9 cellular contexts compared by ENCODE assay signal in genomic region chr9:133238851-133239532, GRCh38. TPM values are rescaled to one million over a fixed set of nuclear protein-coding genes. Genes with fewer than 3 reads are reported as not detected.
A peak's percentile ranks its signal among the peaks of the same experiment; 100 is the strongest.
DNase-seq lines count a peak whose midpoint lies in the region; ATAC-seq and TF ChIP-seq lines count a peak whose summit lies in the region.
"Had no signal": no experiment of that assay in that cellular context is flagged by ENCODE, and none has a peak within 500 bp of the region (broad histone marks: within the 10 kb centered on the region; RNA-seq: fewer than 3 reads in every experiment).

No MANE protein-coding gene starts in this region.

- DNase-seq in GM04504 (ENCODE audit: low read depth) (peak; percentile 17), NOMO-1 treated with DMSO at 0.1 percent for 48 hours (lab: John Stamatoyannopoulos, UW; ENCODE audit: unreplicated experiment) (peak; percentile 37), fibroblast of mammary gland (ENCODE audit: low read depth) (peak; percentile 53)
- peak; percentile 72 for DNase-seq in activated T-cell treated with anti-CD3 and anti-CD28 coated beads, Interleukin-2, amount 50 U/mL, for 24 hours
- peak; percentile 34 to 72 (median 64) for DNase-seq in naive thymus-derived CD4-positive, alpha-beta T cell
- peak; percentile 44 for DNase-seq in stimulated activated naive B cell treated with anti-CD40 and anti-IgM and Interleukin-4, amounts not matched to agents 10 μg/mL and 1 μg/mL and 100 μg/mL, for 72 hours

- no peaks in the 10 kb centered on the region for H3K9me3 ChIP-seq in naive thymus-derived CD4-positive, alpha-beta T cell (ENCODE audit: control insufficient read depth in 2 of 3, low read length in 3 of 3)

- H3K27me3 Mint-ChIP-seq in activated T-cell treated with anti-CD3 and anti-CD28 coated beads, Interleukin-2, amount 50 U/mL, for 24 hours = peaks cover 45% of the 10 kb centered on the region
- H3K27me3 Mint-ChIP-seq in naive thymus-derived CD4-positive, alpha-beta T cell = peaks cover 9 to 26% (median 12%) of the 10 kb centered on the region in 5 donors
- H3K27me3 Mint-ChIP-seq in stimulated activated naive B cell treated with anti-CD40 and anti-IgM and Interleukin-4, amounts not matched to agents 10 μg/mL and 1 μg/mL and 100 μg/mL, for 72 hours = peaks cover 45 to 69% of the 10 kb centered on the region in 2 donors

- H3K27me3 ChIP-seq in naive thymus-derived CD4-positive, alpha-beta T cell (ENCODE audit: control insufficient read depth in 2 of 2, insufficient read depth in 2 of 2, low read length in 2 of 2) = peaks cover 0 to 3% of the 10 kb centered on the region in 2 donors

- H3K4me1 Mint-ChIP-seq in activated T-cell treated with anti-CD3 and anti-CD28 coated beads, Interleukin-2, amount 50 U/mL, for 24 hours (ENCODE audit: low read depth) = peaks cover 9% of the 10 kb centered on the region
- peaks cover 0 to 17% (median 8%) of the 10 kb centered on the region in 7 donors for H3K4me1 Mint-ChIP-seq in naive thymus-derived CD4-positive, alpha-beta T cell
- H3K4me1 Mint-ChIP-seq in stimulated activated naive B cell treated with anti-CD40 and anti-IgM and Interleukin-4, amounts not matched to agents 10 μg/mL and 1 μg/mL and 100 μg/mL, for 72 hours = peaks cover 5 to 17% of the 10 kb centered on the region in 2 donors

- H3K27ac ChIP-seq in naive thymus-derived CD4-positive, alpha-beta T cell (ENCODE audit: low read depth, low read length) = no peak overlapping the region

- CTCF ChIA-PET in naive thymus-derived CD4-positive, alpha-beta T cell (lab: Charles Lee) = interaction anchor here (0.6 to 0.8 kb wide), 5 partner anchors 32 to 545 kb away, joined by 3 to 4 read pairs (median 4); no protein-coding TSS in a partner anchor

- peak overlapping the region; percentile 23 for H3K4me3 ChIP-seq in fibroblast of mammary gland (ENCODE audit: control insufficient read depth, low read depth, low read length)
- H3K4me3 ChIP-seq in naive thymus-derived CD4-positive, alpha-beta T cell (ENCODE audit: low read length) = peak overlapping the region; percentile 41

- no peaks in the 10 kb centered on the region for H3K36me3 Mint-ChIP-seq in activated T-cell treated with anti-CD3 and anti-CD28 coated beads, Interleukin-2, amount 50 U/mL, for 24 hours (ENCODE audit: low read depth)
- no peaks in the 10 kb centered on the region for H3K36me3 Mint-ChIP-seq in naive thymus-derived CD4-positive, alpha-beta T cell
- H3K36me3 Mint-ChIP-seq in stimulated activated naive B cell treated with anti-CD40 and anti-IgM and Interleukin-4, amounts not matched to agents 10 μg/mL and 1 μg/mL and 100 μg/mL, for 72 hours = no peaks in the 10 kb centered on the region

- TF ChIP-seq CTCF in fibroblast of mammary gland (conservative IDR thresholded peaks at IDR 0.05; ENCODE audit: control insufficient read depth, insufficient read depth, low read depth, low read length) = peak; percentile 66

- H3K36me3 ChIP-seq in naive thymus-derived CD4-positive, alpha-beta T cell (ENCODE audit: control insufficient read depth in 2 of 3, insufficient read depth in 3 of 3, low read length in 3 of 3) = no peaks in the 10 kb centered on the region

- intact Hi-C loops in naive thymus-derived CD4-positive, alpha-beta T cell (cut with micrococcal nuclease) = loop anchor here (1.0 to 5.0 kb wide), 4 partner anchors 36 to 248 kb away; partner anchors contain the start of gene ABO (in 1 of the 2)

- H3K27ac Mint-ChIP-seq in activated T-cell treated with anti-CD3 and anti-CD28 coated beads, Interleukin-2, amount 50 U/mL, for 24 hours = no peak overlapping the region
- peak overlapping the region in 1 of 9 donors; percentile 21 for H3K27ac Mint-ChIP-seq in naive thymus-derived CD4-positive, alpha-beta T cell
- H3K27ac Mint-ChIP-seq in stimulated activated naive B cell treated with anti-CD40 and anti-IgM and Interleukin-4, amounts not matched to agents 10 μg/mL and 1 μg/mL and 100 μg/mL, for 72 hours = no peak overlapping the region

- H3K4me3 Mint-ChIP-seq in activated T-cell treated with anti-CD3 and anti-CD28 coated beads, Interleukin-2, amount 50 U/mL, for 24 hours = peak overlapping the region; percentile 51
- H3K4me3 Mint-ChIP-seq in naive thymus-derived CD4-positive, alpha-beta T cell = peak overlapping the region; percentile 57 to 79 (median 69)
- peak overlapping the region; percentile 66 to 78 for H3K4me3 Mint-ChIP-seq in stimulated activated naive B cell treated with anti-CD40 and anti-IgM and Interleukin-4, amounts not matched to agents 10 μg/mL and 1 μg/mL and 100 μg/mL, for 72 hours

- POLR2A ChIA-PET in naive thymus-derived CD4-positive, alpha-beta T cell (lab: Charles Lee) = no interaction called here

- no peaks in the 10 kb centered on the region for H3K9me3 Mint-ChIP-seq in activated T-cell treated with anti-CD3 and anti-CD28 coated beads, Interleukin-2, amount 50 U/mL, for 24 hours
- no peaks in the 10 kb centered on the region for H3K9me3 Mint-ChIP-seq in naive thymus-derived CD4-positive, alpha-beta T cell
- no peaks in the 10 kb centered on the region for H3K9me3 Mint-ChIP-seq in stimulated activated naive B cell treated with anti-CD40 and anti-IgM and Interleukin-4, amounts not matched to agents 10 μg/mL and 1 μg/mL and 100 μg/mL, for 72 hours

- ATAC-seq in naive thymus-derived CD4-positive, alpha-beta T cell = peak; percentile 93
- ATAC-seq in stimulated activated naive B cell treated with anti-CD40 and anti-IgM and Interleukin-4, amounts not matched to agents 10 μg/mL and 1 μg/mL and 100 μg/mL, for 72 hours (replicated peaks) = peak; percentile 84 to 87
- ATAC-seq in HG02610 (IDR thresholded peaks at IDR 0.05; ENCODE audit: unreplicated experiment) = no peak
- no peak for ATAC-seq in HG02571 (IDR thresholded peaks at IDR 0.05; ENCODE audit: unreplicated experiment)

- peaks cover 0 to 3% of the 10 kb centered on the region in 2 donors for H3K4me1 ChIP-seq in naive thymus-derived CD4-positive, alpha-beta T cell (ENCODE audit: control insufficient read depth in 2 of 2, insufficient read depth in 2 of 2, low read length in 2 of 2)

RNA-seq across cellular contexts. Expression of gene OBP2B, which starts 29.9 kb away (rescaled TPM):
- not detected for total RNA-seq in naive thymus-derived CD4-positive, alpha-beta T cell
- polyA plus RNA-seq in naive thymus-derived CD4-positive, alpha-beta T cell = not detected
- total RNA-seq: dermis microvascular lymphatic vessel endothelial cell had no signal

RNA-seq across cellular contexts. Expression of gene ABO, which starts 36.0 kb away (rescaled TPM):
- 1 to 10 TPM in 2 of 5 experiments, not detected in 3; 1.7 to 3.3 TPM for total RNA-seq in naive thymus-derived CD4-positive, alpha-beta T cell
- not detected for polyA plus RNA-seq in naive thymus-derived CD4-positive, alpha-beta T cell

Comparison
In these comparisons a context has a peak if more than half of its experiments do, and no peak if none do; other contexts are left out.
1. DNase-seq: peak in every context shown above with its lines; median percentile 72 in activated T-cell treated with anti-CD3 and anti-CD28 coated beads, Interleukin-2, amount 50 U/mL, for 24 hours; 64 in naive thymus-derived CD4-positive, alpha-beta T cell; 53 in fibroblast of mammary gland; 44 in stimulated activated naive B cell treated with anti-CD40 and anti-IgM and Interleukin-4, amounts not matched to agents 10 μg/mL and 1 μg/mL and 100 μg/mL, for 72 hours; 37 in NOMO-1 treated with DMSO at 0.1 percent for 48 hours; 17 in GM04504.
2. ATAC-seq: peak in naive thymus-derived CD4-positive, alpha-beta T cell (single experiment) and stimulated activated naive B cell treated with anti-CD40 and anti-IgM and Interleukin-4, amounts not matched to agents 10 μg/mL and 1 μg/mL and 100 μg/mL, for 72 hours (2 of 2); none in HG02610 (single experiment) and HG02571 (single experiment).
3. Peak in every context shown above with its lines, with median percentiles within 50 percentile points of each other: H3K4me3 Mint-ChIP-seq.